18 cellular contexts compared by ENCODE assay signal in genomic region chr1:161914595-161914994, GRCh38.
"Had no signal": no experiment of that assay in that cellular context is flagged by ENCODE, and none has a peak within 500 bp of the region (broad histone marks: within the 10 kb centered on the region; RNA-seq: fewer than 3 reads in every experiment).

No MANE protein-coding gene starts in this region.

- H3K4me1 Mint-ChIP-seq: activated B cell treated with CpG ODN at 0.5 μM for 24 hours; stimulated activated naive B cell treated with anti-CD40 and anti-IgM and Interleukin-4, amounts not matched to agents 10 μg/mL and 1 μg/mL and 100 μg/mL, for 72 hours had no signal

- H2AFZ ChIP-seq: neural progenitor cell had no signal

- H3K27me3 Mint-ChIP-seq: activated B cell treated with CpG ODN at 0.5 μM for 24 hours; activated CD8-positive, alpha-beta memory T cell treated with anti-CD3 and anti-CD28 coated beads, Interleukin-2, amount 10 ng/mL, durations not matched to agents 7 days and 5 days; activated naive CD8-positive, alpha-beta T cell; activated T-helper 17 cell treated with anti-CD3 and anti-CD28 coated beads, Interleukin-2, amount 50 U/mL, for 72 hours; naive thymus-derived CD8-positive, alpha-beta T cell; stimulated activated naive B cell treated with anti-CD40 and anti-IgM and Interleukin-4, amounts not matched to agents 10 μg/mL and 1 μg/mL and 100 μg/mL, for 72 hours had no signal

- H3K4me3 ChIP-seq: adrenal gland, ascending aorta, lower lobe of right lung, neural progenitor cell, thoracic aorta, upper lobe of left lung had no signal

- H3K27ac Mint-ChIP-seq: activated B cell treated with CpG ODN at 0.5 μM for 24 hours; activated CD8-positive, alpha-beta memory T cell treated with anti-CD3 and anti-CD28 coated beads, Interleukin-2, amount 10 ng/mL, durations not matched to agents 7 days and 5 days; activated naive CD8-positive, alpha-beta T cell; activated T-helper 17 cell treated with anti-CD3 and anti-CD28 coated beads, Interleukin-2, amount 50 U/mL, for 72 hours; immature natural killer cell; naive thymus-derived CD8-positive, alpha-beta T cell; neural progenitor cell; stimulated activated naive B cell treated with anti-CD40 and anti-IgM and Interleukin-4, amounts not matched to agents 10 μg/mL and 1 μg/mL and 100 μg/mL, for 72 hours had no signal

- H3K27me3 ChIP-seq: adrenal gland, ascending aorta, foreskin keratinocyte, neural progenitor cell, upper lobe of left lung had no signal

- ATAC-seq: foreskin keratinocyte; lower lobe of right lung; naive thymus-derived CD8-positive, alpha-beta T cell had no signal

- H3K36me3 ChIP-seq: adrenal gland, neural progenitor cell, thoracic aorta had no signal

- H3K9me3 ChIP-seq: adrenal gland, ascending aorta, lower lobe of right lung, thoracic aorta, upper lobe of left lung had no signal

- H3K9me3 Mint-ChIP-seq: activated B cell treated with CpG ODN at 0.5 μM for 24 hours; activated T-helper 17 cell treated with anti-CD3 and anti-CD28 coated beads, Interleukin-2, amount 50 U/mL, for 72 hours; immature natural killer cell; naive thymus-derived CD8-positive, alpha-beta T cell; neural progenitor cell; stimulated activated naive B cell treated with anti-CD40 and anti-IgM and Interleukin-4, amounts not matched to agents 10 μg/mL and 1 μg/mL and 100 μg/mL, for 72 hours had no signal

- H3K4me1 ChIP-seq: foreskin keratinocyte, lower lobe of right lung, neural progenitor cell, upper lobe of left lung had no signal

- H3K4me3 Mint-ChIP-seq: activated B cell treated with CpG ODN at 0.5 μM for 24 hours; activated CD8-positive, alpha-beta memory T cell treated with anti-CD3 and anti-CD28 coated beads, Interleukin-2, amount 10 ng/mL, durations not matched to agents 7 days and 5 days; activated naive CD8-positive, alpha-beta T cell; activated T-helper 17 cell treated with anti-CD3 and anti-CD28 coated beads, Interleukin-2, amount 50 U/mL, for 72 hours; immature natural killer cell; naive thymus-derived CD8-positive, alpha-beta T cell; neural progenitor cell; stimulated activated naive B cell treated with anti-CD40 and anti-IgM and Interleukin-4, amounts not matched to agents 10 μg/mL and 1 μg/mL and 100 μg/mL, for 72 hours had no signal

- DNase-seq: activated B cell treated with CpG ODN at 0.5 μM for 24 hours; adrenal gland; central memory CD4-positive, alpha-beta T cell; effector memory CD4-positive, alpha-beta T cell; foreskin keratinocyte; immature natural killer cell; lower lobe of right lung; naive thymus-derived CD8-positive, alpha-beta T cell; retina; T-helper 9 cell; upper lobe of left lung had no signal

- H3K27ac ChIP-seq: adrenal gland, ascending aorta, foreskin keratinocyte, lower lobe of right lung, neural progenitor cell, thoracic aorta, upper lobe of left lung had no signal

- H3K4me2 ChIP-seq: neural progenitor cell had no signal

- H3K9ac ChIP-seq: neural progenitor cell had no signal
